ENCODE assay signal across 1 cellular context in genomic region chr10:97525086-97525485, GRCh38.
TF ChIP-seq lines count a peak whose summit lies in the region.

No MANE protein-coding gene starts in this region.

TF ChIP-seq in H1, 55 proteins besides CTCF, POLR2A, EP300 and RAD21:
- TF ChIP-seq CHD2 (IDR thresholded peaks at IDR 0.05; ENCODE audit: low read length) (no peak), TBP (IDR thresholded peaks at IDR 0.05; ENCODE audit: low read depth, low read length) (no peak)
